ENCODE assay signal across 17 cellular contexts in the genomic region with DNA sequence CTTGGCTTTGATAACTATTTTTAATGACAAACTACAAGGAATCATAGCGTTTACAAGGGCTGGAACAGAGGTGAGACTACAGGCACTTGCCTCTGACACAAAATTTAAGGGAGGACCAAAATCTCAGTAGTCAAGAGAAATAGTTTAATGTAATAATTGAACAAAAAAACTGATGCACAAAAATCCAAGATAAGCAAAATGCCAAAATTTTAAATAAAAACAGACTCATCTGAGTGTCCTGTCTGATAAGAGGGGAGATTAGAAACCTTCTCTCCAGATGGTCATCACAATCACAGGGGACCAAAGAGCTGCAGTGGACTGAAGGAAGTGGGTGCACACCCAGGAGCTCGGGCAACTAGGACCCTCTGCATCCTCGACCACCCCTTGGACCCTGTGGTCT.
A peak's percentile ranks its signal among the peaks of the same experiment; 100 is the strongest.
DNase-seq lines count a peak whose midpoint lies in the region; ATAC-seq and TF ChIP-seq lines count a peak whose summit lies in the region.
"Had no signal": no experiment of that assay in that cellular context is flagged by ENCODE, and none has a peak within 500 bp of the region (broad histone marks: within the 10 kb centered on the region; RNA-seq: fewer than 3 reads in every experiment).

No MANE protein-coding gene starts in this region.

- H3K27ac ChIP-seq in RWPE2 (ENCODE audit: poor library complexity, severe bottlenecking) (peak overlapping the region; percentile 56), epithelial cell of prostate (peak overlapping the region; percentile 68), muscle layer of colon (ENCODE audit: low read depth, low read length) (peak overlapping the region; percentile 39), suprapubic skin (peak overlapping the region; percentile 72)
- H3K27ac ChIP-seq: A549 had no signal

- H3K4me1 ChIP-seq in RWPE2 (ENCODE audit: insufficient read depth, poor library complexity, severe bottlenecking) = peaks cover 56% of the 10 kb centered on the region
- H3K4me1 ChIP-seq in muscle layer of colon (ENCODE audit: insufficient read depth, low read length) = peaks cover 60% of the 10 kb centered on the region
- peaks cover 43% of the 10 kb centered on the region for H3K4me1 ChIP-seq in suprapubic skin

- H3K27me3 ChIP-seq in RWPE2 (ENCODE audit: insufficient read depth, poor library complexity, severe bottlenecking) (no peaks in the 10 kb centered on the region), muscle layer of colon (ENCODE audit: control insufficient read depth in 1 of 2, insufficient read depth in 2 of 2, low read length in 2 of 2) (no peaks in the 10 kb centered on the region), suprapubic skin (no peaks in the 10 kb centered on the region)

- H3K9ac ChIP-seq in muscle layer of colon (ENCODE audit: low read length) = no peak overlapping the region

- H3K36me3 ChIP-seq in RWPE2 (ENCODE audit: low read depth) = no peaks in the 10 kb centered on the region
- H3K36me3 ChIP-seq in muscle layer of colon (ENCODE audit: insufficient read depth, low read length) = no peaks in the 10 kb centered on the region
- H3K36me3 ChIP-seq in suprapubic skin = no peaks in the 10 kb centered on the region

- 66% methylated on average over 3 of the region's 3 CpGs for WGBS in suprapubic skin

- ATAC-seq in RWPE2 (ENCODE audit: low read depth) (no peak), HG02885 (IDR thresholded peaks at IDR 0.05; ENCODE audit: poor library complexity, unreplicated experiment) (no peak), GM19324 (IDR thresholded peaks at IDR 0.05; ENCODE audit: low FRiP score, unreplicated experiment) (no peak), HG02884 (IDR thresholded peaks at IDR 0.05; ENCODE audit: unreplicated experiment) (no peak)
- ATAC-seq: A549 had no signal

- no peak for TF ChIP-seq EP300 in suprapubic skin (IDR thresholded peaks at IDR 0.05)

- TF ChIP-seq CTCF in RWPE2 (IDR thresholded peaks at IDR 0.05; ENCODE audit: poor library complexity, severe bottlenecking) (no peak), suprapubic skin (IDR thresholded peaks at IDR 0.05) (no peak)

- DNase-seq in RWPE2 (ENCODE audit: low spot score) (no peak), epithelial cell of prostate (ENCODE audit: low read depth, low spot score) (no peak), suprapubic skin (ENCODE audit: low spot score in 2 of 2) (no peak), SKM-1 treated with dmso at 0.1 percent for 144 hours (lab: John Stamatoyannopoulos, UW; ENCODE audit: unreplicated experiment) (no peak)
- DNase-seq: GOT3, HCEC 1CT, MV-4-11, NCI-H2029 treated with DMSO at 0.1 percent for 48 hours, NCI-H345, NCI-H524 treated with DMSO at 0.1 percent for 48 hours, NCI-H82, Right ventricle myocardium superior had no signal

- no peak for TF ChIP-seq POLR2A in suprapubic skin (IDR thresholded peaks at IDR 0.05)

- H3K4me3 ChIP-seq in RWPE2 (ENCODE audit: severe bottlenecking) (no peak overlapping the region), muscle layer of colon (ENCODE audit: low read depth in 1 of 2, low read length in 2 of 2) (no peak overlapping the region), suprapubic skin (no peak overlapping the region)
- H3K4me3 ChIP-seq: A549 had no signal

- H3K9me3 ChIP-seq in RWPE2 (ENCODE audit: severe bottlenecking) = no peaks in the 10 kb centered on the region
- H3K9me3 ChIP-seq in muscle layer of colon (ENCODE audit: low read length) = no peaks in the 10 kb centered on the region
- no peaks in the 10 kb centered on the region for H3K9me3 ChIP-seq in suprapubic skin
- H3K9me3 ChIP-seq: A549 had no signal
